In genomic region chr2:170177950-170178781, GRCh38 we compare ENCODE assay signal across 1 cellular context.
TF ChIP-seq lines count a peak whose summit lies in the region.

A gene with protein sequence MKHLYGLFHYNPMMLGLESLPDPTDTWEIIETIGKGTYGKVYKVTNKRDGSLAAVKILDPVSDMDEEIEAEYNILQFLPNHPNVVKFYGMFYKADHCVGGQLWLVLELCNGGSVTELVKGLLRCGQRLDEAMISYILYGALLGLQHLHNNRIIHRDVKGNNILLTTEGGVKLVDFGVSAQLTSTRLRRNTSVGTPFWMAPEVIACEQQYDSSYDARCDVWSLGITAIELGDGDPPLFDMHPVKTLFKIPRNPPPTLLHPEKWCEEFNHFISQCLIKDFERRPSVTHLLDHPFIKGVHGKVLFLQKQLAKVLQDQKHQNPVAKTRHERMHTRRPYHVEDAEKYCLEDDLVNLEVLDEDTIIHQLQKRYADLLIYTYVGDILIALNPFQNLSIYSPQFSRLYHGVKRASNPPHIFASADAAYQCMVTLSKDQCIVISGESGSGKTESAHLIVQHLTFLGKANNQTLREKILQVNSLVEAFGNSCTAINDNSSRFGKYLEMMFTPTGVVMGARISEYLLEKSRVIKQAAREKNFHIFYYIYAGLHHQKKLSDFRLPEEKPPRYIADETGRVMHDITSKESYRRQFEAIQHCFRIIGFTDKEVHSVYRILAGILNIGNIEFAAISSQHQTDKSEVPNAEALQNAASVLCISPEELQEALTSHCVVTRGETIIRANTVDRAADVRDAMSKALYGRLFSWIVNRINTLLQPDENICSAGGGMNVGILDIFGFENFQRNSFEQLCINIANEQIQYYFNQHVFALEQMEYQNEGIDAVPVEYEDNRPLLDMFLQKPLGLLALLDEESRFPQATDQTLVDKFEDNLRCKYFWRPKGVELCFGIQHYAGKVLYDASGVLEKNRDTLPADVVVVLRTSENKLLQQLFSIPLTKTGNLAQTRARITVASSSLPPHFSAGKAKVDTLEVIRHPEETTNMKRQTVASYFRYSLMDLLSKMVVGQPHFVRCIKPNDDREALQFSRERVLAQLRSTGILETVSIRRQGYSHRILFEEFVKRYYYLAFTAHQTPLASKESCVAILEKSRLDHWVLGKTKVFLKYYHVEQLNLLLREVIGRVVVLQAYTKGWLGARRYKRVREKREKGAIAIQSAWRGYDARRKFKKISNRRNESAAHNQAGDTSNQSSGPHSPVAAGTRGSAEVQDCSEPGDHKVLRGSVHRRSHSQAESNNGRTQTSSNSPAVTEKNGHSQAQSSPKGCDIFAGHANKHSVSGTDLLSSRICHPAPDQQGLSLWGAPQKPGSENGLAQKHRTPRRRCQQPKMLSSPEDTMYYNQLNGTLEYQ (N-terminal part only) (plus strand): TSS chr2:170178147. CDS start chr2:170178288, 141 bp downstream.

TF ChIP-seq in HEK293T, 16 proteins besides CTCF, POLR2A, EP300 and RAD21 (continued from another document):
- TF ChIP-seq, protein P1, sequence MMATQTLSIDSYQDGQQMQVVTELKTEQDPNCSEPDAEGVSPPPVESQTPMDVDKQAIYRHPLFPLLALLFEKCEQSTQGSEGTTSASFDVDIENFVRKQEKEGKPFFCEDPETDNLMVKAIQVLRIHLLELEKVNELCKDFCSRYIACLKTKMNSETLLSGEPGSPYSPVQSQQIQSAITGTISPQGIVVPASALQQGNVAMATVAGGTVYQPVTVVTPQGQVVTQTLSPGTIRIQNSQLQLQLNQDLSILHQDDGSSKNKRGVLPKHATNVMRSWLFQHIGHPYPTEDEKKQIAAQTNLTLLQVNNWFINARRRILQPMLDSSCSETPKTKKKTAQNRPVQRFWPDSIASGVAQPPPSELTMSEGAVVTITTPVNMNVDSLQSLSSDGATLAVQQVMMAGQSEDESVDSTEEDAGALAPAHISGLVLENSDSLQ (IDR thresholded peaks at IDR 0.05), result no peak
- TF ChIP-seq CTBP1 (IDR thresholded peaks at IDR 0.05; ENCODE audit: borderline replicate concordance), result no peak
- no peak for TF ChIP-seq ZNF384 (IDR thresholded peaks at IDR 0.05)
- TF ChIP-seq FOXK2 (IDR thresholded peaks at IDR 0.05), result no peak
- TF ChIP-seq NFRKB (IDR thresholded peaks at IDR 0.05), result no peak
- TF ChIP-seq BHLHE40 (IDR thresholded peaks at IDR 0.05; ENCODE audit: borderline replicate concordance), result no peak
- TF ChIP-seq ARNT (IDR thresholded peaks at IDR 0.05), result no peak
